In genomic region chr20:54794874-54795273, GRCh38 we compare ENCODE assay signal across 26 cellular contexts.
DNase-seq lines count a peak whose midpoint lies in the region; ATAC-seq, FAIRE-seq and TF ChIP-seq lines count a peak whose summit lies in the region.
"Had no signal": no experiment of that assay in that cellular context is flagged by ENCODE, and none has a peak within 500 bp of the region (broad histone marks: within the 10 kb centered on the region; RNA-seq: fewer than 3 reads in every experiment).

No MANE protein-coding gene starts in this region.

- peak; percentile 52 for DNase-seq in Right ventricle myocardium inferior (ENCODE audit: missing footprints)
- DNase-seq in right atrium auricular region (ENCODE audit: low spot score) = no peak
- no peak for DNase-seq in H9
- DNase-seq in H1 (ENCODE audit: low read depth in 1 of 2, low spot score in 2 of 2) = no peak
- DNase-seq: BE2C; C1 segment of cervical spinal cord; CD4-positive, alpha-beta memory T cell; CD4-positive, CD25-positive, alpha-beta regulatory T cell; CD8-positive, alpha-beta memory T cell; COR-L47; DMS 273 treated with DMSO at 0.1 percent for 48 hours; DMS153; DMS53; DMS79; DND-41; EL; GDM1 had no signal

- H2AK5ac ChIP-seq in H9 (ENCODE audit: insufficient read length, low read length) (no peak overlapping the region), H1 (ENCODE audit: low read depth, low read length) (no peak overlapping the region)

- H3K4me1 ChIP-seq in right atrium auricular region (no peaks in the 10 kb centered on the region), H9 (ENCODE audit: insufficient read depth, low read length) (no peaks in the 10 kb centered on the region), H1 (replicated peaks in 1 of 4; ENCODE audit: control insufficient read depth in 3 of 4, insufficient read depth in 4 of 4, low read length in 3 of 4) (peaks cover 0 to 3% (median 0%) of the 10 kb centered on the region in 4 experiments; a peak in 1 of 7 replicates)
- H3K4me1 ChIP-seq: A549, BE2C, BLaER1 had no signal

- H3K79me1 ChIP-seq in H9 (ENCODE audit: insufficient read depth, low read depth, low read length, poor library complexity, severe bottlenecking) = no peaks in the 10 kb centered on the region
- no peaks in the 10 kb centered on the region; the same call in 1 of the 2 replicates for H3K79me1 ChIP-seq in H1 (ENCODE audit: low read depth, low read length)

- CTCF ChIA-PET in H1 (lab: Charles Lee; ENCODE audit: partially characterized antibody) = interaction anchor here (0.6 kb wide), 1 partner anchor 125 kb away, joined by 3 read pairs; no protein-coding TSS in a partner anchor

- H3K36me3 ChIP-seq in right atrium auricular region (no peaks in the 10 kb centered on the region), H1 (ENCODE audit: control insufficient read depth in 2 of 4, insufficient read depth in 4 of 4, low read length in 3 of 4) (no peaks in the 10 kb centered on the region)
- H3K36me3 ChIP-seq: BE2C, BLaER1 had no signal

- no peaks in the 10 kb centered on the region for H3K36me3 Mint-ChIP-seq in H9 (ENCODE audit: insufficient read depth in 1 of 3, low read depth in 3 of 3)
- H3K36me3 Mint-ChIP-seq: CD14-positive monocyte; CD4-positive, alpha-beta memory T cell; CD4-positive, CD25-positive, alpha-beta regulatory T cell; CD8-positive, alpha-beta memory T cell had no signal

- POLR2A ChIA-PET in H1 (lab: Charles Lee; ENCODE audit: partially characterized antibody) = no interaction called here

- H2BK15ac ChIP-seq in H9 (ENCODE audit: low read depth, low read length) = no peak overlapping the region
- H2BK15ac ChIP-seq in H1 (ENCODE audit: low read length) = no peak overlapping the region

- no CpG with 5 or more reads among the region's 13 CpGs for WGBS in H9 (ENCODE audit: extremely low coverage, insufficient read length, low lambda C conversion rate)
- WGBS in H1 (ENCODE audit: extremely low coverage in 1 of 2, insufficient coverage in 1 of 2, insufficient read length in 1 of 2, insufficient replicate concordance in 2 of 2, low coverage in 1 of 2, low lambda C conversion rate in 2 of 2, missing lambda C conversion rate in 1 of 2), 2 experiments = 92% methylated on average over 13 of the region's 13 CpGs; no CpG with 5 or more reads in 1 of the 2 experiments

- 0 out of 4 replicates have a peak, but pooled peaks cover 0 to 2% of the 10 kb centered on the region in 2 experiments for H3K4me1 Mint-ChIP-seq in H9
- H3K4me1 Mint-ChIP-seq: CD14-positive monocyte; CD4-positive, alpha-beta memory T cell; CD8-positive, alpha-beta memory T cell had no signal

- H3K79me2 ChIP-seq in H9 (ENCODE audit: insufficient read depth, low read length) = no peaks in the 10 kb centered on the region
- no peaks in the 10 kb centered on the region for H3K79me2 ChIP-seq in H1 (ENCODE audit: control insufficient read depth in 1 of 2, insufficient read depth in 2 of 2, low read length in 2 of 2)

- no peaks in the 10 kb centered on the region for H3K27me3 Mint-ChIP-seq in H9 (ENCODE audit: low read depth)
- H3K27me3 Mint-ChIP-seq: CD4-positive, alpha-beta memory T cell; CD4-positive, CD25-positive, alpha-beta regulatory T cell; CD8-positive, alpha-beta memory T cell had no signal

- no peak overlapping the region for H3T11ph ChIP-seq in H9 (ENCODE audit: low read length)

- ATAC-seq in Right ventricle myocardium inferior (no peak), GM19397 (IDR thresholded peaks at IDR 0.05; ENCODE audit: unreplicated experiment) (no peak), HG02973 (IDR thresholded peaks at IDR 0.05; ENCODE audit: unreplicated experiment) (no peak)
- ATAC-seq: A549, GM12878 had no signal

- H3K23me2 ChIP-seq in H9 (ENCODE audit: insufficient read length, low read depth, low read length, poor library complexity, severe bottlenecking) (no peaks in the 10 kb centered on the region), H1 (ENCODE audit: low read depth, low read length) (no peaks in the 10 kb centered on the region)

- H2BK5ac ChIP-seq in H9 (ENCODE audit: insufficient read length, low read length) = no peak overlapping the region
- H2BK5ac ChIP-seq in H1 (ENCODE audit: low read depth, low read length) = no peak overlapping the region

- H3K56ac ChIP-seq in H9 (ENCODE audit: insufficient read length, low read depth, low read length) (no peak overlapping the region), H1 (replicated peaks; ENCODE audit: insufficient read length, low read depth, low read length) (no peak overlapping the region)

- no peak overlapping the region for H3K9ac ChIP-seq in H9 (ENCODE audit: extremely low read depth, insufficient read length, low read length)
- no peak overlapping the region for H3K9ac ChIP-seq in H1 (replicated peaks in 1 of 4; ENCODE audit: extremely low read depth in 1 of 4, low read depth in 3 of 4, low read length in 3 of 4)
- H3K9ac ChIP-seq: BLaER1 had no signal

- TF ChIP-seq EP300 in H1 (IDR thresholded peaks at IDR 0.05; ENCODE audit: borderline replicate concordance in 1 of 2, low read depth in 2 of 2, low read length in 2 of 2) = no peak

- no peak overlapping the region for H2BK12ac ChIP-seq in H9 (ENCODE audit: insufficient read length, low read depth, low read length)
- H2BK12ac ChIP-seq in H1 (ENCODE audit: low read depth, low read length) = no peak overlapping the region

- H4K20me1 ChIP-seq in H9 (ENCODE audit: control insufficient read depth, insufficient read depth, insufficient read length) (no peaks in the 10 kb centered on the region), H1 (replicated peaks in 1 of 2; ENCODE audit: control insufficient read depth in 1 of 2, insufficient read depth in 2 of 2, low read length in 2 of 2) (no peaks in the 10 kb centered on the region)
- H4K20me1 ChIP-seq: BLaER1 had no signal

- H3K4ac ChIP-seq in H9 (ENCODE audit: low read depth, low read length) = no peak overlapping the region
- no peak overlapping the region for H3K4ac ChIP-seq in H1 (replicated peaks; ENCODE audit: insufficient read length, low read depth, low read length)

- H3K27ac ChIP-seq in right atrium auricular region (no peak overlapping the region), H9 (ENCODE audit: insufficient read length, low read depth, low read length) (no peak overlapping the region), H1 (ENCODE audit: low read depth, low read length) (no peak overlapping the region)
- H3K27ac ChIP-seq: 22Rv1, A549, BLaER1 had no signal

- H4K5ac ChIP-seq in H9 (ENCODE audit: insufficient read length, low read depth, low read length) (no peak overlapping the region), H1 (ENCODE audit: insufficient read length, low read depth, low read length) (no peak overlapping the region)

- intact Hi-C loops in Right ventricle myocardium inferior (cut with DNase I) = no loop called here

- TF ChIP-seq RAD21 in H1 (IDR thresholded peaks at IDR 0.05 in 1 of 2, conservative IDR thresholded peaks at IDR 0.05 in 1 of 2; ENCODE audit: low read depth in 2 of 2, low read length in 2 of 2) = no peak

- H3K9me3 Mint-ChIP-seq in H9 = peaks cover 0 to 7% of the 10 kb centered on the region in 2 experiments; a peak in 1 of 5 replicates

- no peak overlapping the region for H2BK20ac ChIP-seq in H9 (ENCODE audit: low read depth, low read length, poor library complexity, severe bottlenecking)
- H2BK20ac ChIP-seq in H1 (ENCODE audit: low read length) = no peak overlapping the region

- no peak for FAIRE-seq in H1 (lab: Jason Lieb, UNC)
- FAIRE-seq: A549, GM12878, GM12892, GM18507 had no signal

- H3K27ac Mint-ChIP-seq in H9 = peak overlapping the region in 1 of 3 experiments; percentile 62; a peak in 1 of 7 replicates
- H3K27ac Mint-ChIP-seq: CD14-positive monocyte; CD4-positive, alpha-beta memory T cell; CD8-positive, alpha-beta memory T cell had no signal

- H3K23ac ChIP-seq in H9 (ENCODE audit: insufficient read length, low read depth, low read length) = no peak overlapping the region
- H3K23ac ChIP-seq in H1 (ENCODE audit: insufficient read length) = no peak overlapping the region

- H3K18ac ChIP-seq in H9 (ENCODE audit: insufficient read length, low read depth, low read length) = no peak overlapping the region
- H3K18ac ChIP-seq in H1 (ENCODE audit: extremely low read depth, low read length) = no peak overlapping the region

- no peak for TF ChIP-seq POLR2A in H1 (IDR thresholded peaks at IDR 0.05; ENCODE audit: control extremely low read depth in 1 of 2, low read depth in 2 of 2, low read length in 2 of 2)

- H4K91ac ChIP-seq in H9 (ENCODE audit: insufficient read length, low read depth, low read length) = no peak overlapping the region
- H4K91ac ChIP-seq in H1 (replicated peaks; ENCODE audit: insufficient read length, low read length) = no peak overlapping the region

- no peak for TF ChIP-seq CTCF in right atrium auricular region (IDR thresholded peaks at IDR 0.05)
- TF ChIP-seq CTCF in H9 (conservative IDR thresholded peaks at IDR 0.05) = no peak
- no peak for TF ChIP-seq CTCF in H1 (IDR thresholded peaks at IDR 0.05; ENCODE audit: control extremely low read depth in 1 of 3, insufficient read depth in 1 of 3, low read depth in 1 of 3, low read length in 3 of 3)

- H2AFZ ChIP-seq in H9 (ENCODE audit: low read length) (no peak overlapping the region), H1 (ENCODE audit: low read length) (no peak overlapping the region)

- H4K8ac ChIP-seq in H9 (replicated peaks; ENCODE audit: insufficient read length, low read depth, low read length) = no peak overlapping the region
- peak overlapping the region; percentile 51; the same call in 1 of the 2 replicates for H4K8ac ChIP-seq in H1 (ENCODE audit: extremely low read depth, insufficient read depth, low read length)

- no peak overlapping the region for H3K4me2 ChIP-seq in H9 (ENCODE audit: insufficient read depth, insufficient read length, low read length)
- H3K4me2 ChIP-seq in H1 (ENCODE audit: insufficient read depth in 1 of 2, low read depth in 2 of 2, low read length in 2 of 2) = no peak overlapping the region
- H3K4me2 ChIP-seq: BLaER1 had no signal

- H3K9me3 ChIP-seq in right atrium auricular region (no peaks in the 10 kb centered on the region), H9 (ENCODE audit: control insufficient read depth, low read depth, low read length) (no peaks in the 10 kb centered on the region), H1 (ENCODE audit: insufficient read depth in 2 of 2, low read depth in 1 of 2, low read length in 1 of 2) (no peaks in the 10 kb centered on the region)
- H3K9me3 ChIP-seq: A549, BE2C, BLaER1 had no signal

- no peak overlapping the region for H3K4me3 Mint-ChIP-seq in H9
- H3K4me3 Mint-ChIP-seq: CD14-positive monocyte; CD4-positive, alpha-beta memory T cell; CD4-positive, CD25-positive, alpha-beta regulatory T cell; CD8-positive, alpha-beta memory T cell had no signal

- H2BK120ac ChIP-seq in H9 (ENCODE audit: low read depth, low read length, poor library complexity, severe bottlenecking) (no peak overlapping the region), H1 (replicated peaks; ENCODE audit: low read depth, low read length) (no peak overlapping the region)

- H3K14ac ChIP-seq in H9 (ENCODE audit: insufficient read depth, low read length) (peak overlapping the region; percentile 21; the same call in 1 of the 2 replicates), H1 (ENCODE audit: insufficient read length) (no peak overlapping the region)

- H3K27me3 ChIP-seq in right atrium auricular region (no peaks in the 10 kb centered on the region), H9 (ENCODE audit: insufficient read depth, low read length) (no peaks in the 10 kb centered on the region), H1 (replicated peaks in 1 of 4; ENCODE audit: control insufficient read depth in 3 of 4, extremely low read depth in 1 of 4, insufficient read depth in 3 of 4, low read length in 3 of 4) (no peaks in the 10 kb centered on the region)
- H3K27me3 ChIP-seq: BE2C, BLaER1 had no signal

- no peak overlapping the region for H3K4me3 ChIP-seq in right atrium auricular region
- H3K4me3 ChIP-seq in H1 (ENCODE audit: extremely low read depth in 1 of 4, insufficient read depth in 2 of 4, low read depth in 3 of 4, low read length in 4 of 4) = no peak overlapping the region
- H3K4me3 ChIP-seq: A549, BLaER1, GM12878 had no signal
